9 cellular contexts compared by ENCODE assay signal in the genomic region with DNA sequence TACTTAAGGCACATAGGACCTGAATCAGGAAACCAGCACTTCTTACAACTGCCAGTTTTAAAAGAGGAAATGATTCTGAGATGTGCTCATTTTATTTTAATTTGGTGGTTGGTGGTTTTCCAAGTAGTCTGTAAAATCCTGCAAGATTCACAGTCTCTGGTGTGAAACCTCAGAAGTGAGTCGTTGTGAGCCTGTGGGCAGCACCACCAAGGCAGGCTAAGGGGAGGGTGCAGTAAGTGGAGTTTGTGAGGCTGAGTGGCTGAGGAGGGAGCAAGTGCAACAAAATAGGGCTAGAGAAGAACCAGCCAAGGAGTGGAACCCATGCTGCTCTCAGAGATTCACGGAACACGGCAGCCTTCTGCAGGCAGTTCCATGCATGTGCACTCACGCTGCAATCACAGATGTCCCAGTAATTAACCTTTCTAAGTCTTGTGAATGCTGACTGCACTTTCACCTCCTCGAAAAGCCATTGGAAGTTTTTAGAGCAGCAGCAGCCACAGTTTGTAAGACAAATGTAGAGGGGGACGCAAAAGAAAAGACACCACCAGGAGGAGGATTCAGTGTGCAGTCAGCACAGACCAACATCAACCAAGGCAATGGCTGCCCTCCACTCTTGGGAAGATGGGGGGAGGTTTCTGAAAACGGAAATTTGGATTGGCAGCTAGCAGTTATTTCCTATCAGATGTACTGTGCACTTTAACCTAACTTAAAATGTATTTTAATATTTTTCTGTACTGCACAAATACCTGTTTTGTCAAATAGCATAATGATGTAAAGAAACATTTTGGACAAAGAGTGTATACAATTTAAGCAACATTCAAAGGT. TPM values are rescaled to one million over a fixed set of nuclear protein-coding genes. Genes with fewer than 3 reads are reported as not detected.
DNase-seq lines count a peak whose midpoint lies in the region; ATAC-seq, FAIRE-seq and TF ChIP-seq lines count a peak whose summit lies in the region.
"Had no signal": no experiment of that assay in that cellular context is flagged by ENCODE, and none has a peak within 500 bp of the region (broad histone marks: within the 10 kb centered on the region; RNA-seq: fewer than 3 reads in every experiment).

No MANE protein-coding gene starts in this region.

- H3K79me2 ChIP-seq in neural progenitor cell (ENCODE audit: low read depth), result no peaks in the 10 kb centered on the region
- H3K79me2 ChIP-seq: parathyroid adenoma had no signal

- intact Hi-C loops in lower leg skin (cut with DNase I; ENCODE audit: low total_unique reads) (no loop called here), psoas muscle (cut with DNase I) (no loop called here)

- H3K27me3 ChIP-seq in neural progenitor cell (no peaks in the 10 kb centered on the region), psoas muscle (ENCODE audit: insufficient read depth in 3 of 3, low read length in 2 of 3) (peaks cover 0 to under 1% (median 0%) of the 10 kb centered on the region in 3 donors)

- ATAC-seq in HG02798 (IDR thresholded peaks at IDR 0.05; ENCODE audit: poor library complexity, unreplicated experiment) (peak; percentile 80), psoas muscle (no peak)

- FAIRE-seq in GM18507 (lab: Jason Lieb, UNC), result peak; percentile 89

- H3F3A ChIP-seq in neural progenitor cell (ENCODE audit: low read depth), result no peaks in the 10 kb centered on the region

- WGBS in lower leg skin, 2 donors, result 58 to 62% methylated on average over 7 of the region's 7 CpGs
- WGBS in psoas muscle, 3 donors, result 58 to 65% (median 58%) methylated on average over 7 of the region's 7 CpGs

- H3K36me3 Mint-ChIP-seq in neural progenitor cell, result peaks cover 5% of the 10 kb centered on the region

- H3K36me3 ChIP-seq in neural progenitor cell, result no peaks in the 10 kb centered on the region
- H3K36me3 ChIP-seq in psoas muscle (ENCODE audit: insufficient read depth in 1 of 2, low read depth in 1 of 2), result peaks cover 0 to 26% of the 10 kb centered on the region in 2 donors

- peak overlapping the region; percentile 80 for H3K27ac Mint-ChIP-seq in neural progenitor cell

- no peaks in the 10 kb centered on the region for H3K9me3 Mint-ChIP-seq in neural progenitor cell

- DNase-seq in GM18507 (ENCODE audit: extremely low spot score, insufficient read length, low read depth) (peak; percentile 11), NOMO-1 treated with DMSO at 0.1 percent for 48 hours (lab: John Stamatoyannopoulos, UW; ENCODE audit: unreplicated experiment) (peak; percentile 99), neural progenitor cell (ENCODE audit: low spot score) (peak; percentile 11), lower leg skin (ENCODE audit: low spot score in 2 of 2) (no peak), psoas muscle (no peak), DMS79 treated with DMSO at 0.1 percent for 48 hours (lab: John Stamatoyannopoulos, UW) (no peak)
- peak; percentile 31 for DNase-seq in activated gamma-delta T cell treated with anti-CD3 and anti-CD28 coated beads, Interleukin-2, amount 50 U/mL, for 16 hours (ENCODE audit: low read depth)

- no peak for TF ChIP-seq POLR2A in lower leg skin (IDR thresholded peaks at IDR 0.05)

- H3K9me3 ChIP-seq in neural progenitor cell (ENCODE audit: low read depth) (no peaks in the 10 kb centered on the region), psoas muscle (no peaks in the 10 kb centered on the region)

- H3K4me1 Mint-ChIP-seq in neural progenitor cell, result peaks cover 4% of the 10 kb centered on the region

- H4K20me1 ChIP-seq in neural progenitor cell (ENCODE audit: low read depth), result no peaks in the 10 kb centered on the region

- TF ChIP-seq CTCF in neural progenitor cell (IDR thresholded peaks at IDR 0.05) (no peak), lower leg skin (IDR thresholded peaks at IDR 0.05) (no peak), psoas muscle (IDR thresholded peaks at IDR 0.05) (no peak)

- H3K4me3 ChIP-seq in neural progenitor cell, result no peak overlapping the region
- no peak overlapping the region for H3K4me3 ChIP-seq in lower leg skin (ENCODE audit: low read depth, poor library complexity, severe bottlenecking)
- H3K4me3 ChIP-seq in psoas muscle, result no peak overlapping the region

- H3K9ac ChIP-seq in neural progenitor cell, result no peak overlapping the region
- H3K9ac ChIP-seq: parathyroid adenoma had no signal

- no peak overlapping the region for H3K4me3 Mint-ChIP-seq in neural progenitor cell

- no peak overlapping the region for H3K27ac ChIP-seq in neural progenitor cell
- H3K27ac ChIP-seq in psoas muscle, result no peak overlapping the region
- H3K27ac ChIP-seq: parathyroid adenoma had no signal

- H3K4me1 ChIP-seq in neural progenitor cell (no peaks in the 10 kb centered on the region), psoas muscle (no peaks in the 10 kb centered on the region)
- H3K4me1 ChIP-seq: parathyroid adenoma had no signal

- H2AFZ ChIP-seq in neural progenitor cell (replicated peaks), result no peak overlapping the region
- H2AFZ ChIP-seq: parathyroid adenoma had no signal

- no peak overlapping the region for H3K4me2 ChIP-seq in neural progenitor cell

- H3K27me3 Mint-ChIP-seq in neural progenitor cell (ENCODE audit: insufficient read depth, low read depth), result peaks cover 2% of the 10 kb centered on the region

RNA-seq across cellular contexts. Expression of gene ESD, which starts 44.9 kb away (rescaled TPM):
- 135 and 191 TPM in 2 replicates for total RNA-seq in neural progenitor cell (ENCODE audit: low replicate concordance)
- 10 to 100 TPM; 63.7 to 84.5 (median 76.1) TPM for total RNA-seq in lower leg skin
- 10 to 100 TPM; 70.6 to 85.8 (median 80.0) TPM for total RNA-seq in psoas muscle
- 100 to 1,000 TPM in 1 of 3 donors, 10 to 100 TPM in 2; 77.0 to 122 (median 95.6) TPM for polyA plus RNA-seq in psoas muscle

Comparison
In these comparisons a context has a peak if more than half of its experiments do, and no peak if none do; other contexts are left out.
1. DNase-seq: peak in GM18507 (single experiment), NOMO-1 treated with DMSO at 0.1 percent for 48 hours (single experiment), activated gamma-delta T cell treated with anti-CD3 and anti-CD28 coated beads, Interleukin-2, amount 50 U/mL, for 16 hours (single experiment) and neural progenitor cell (single experiment); none in lower leg skin (0 of 2), psoas muscle (0 of 2) and DMS79 treated with DMSO at 0.1 percent for 48 hours (single experiment).